In genomic region chr11:70861534-70861933, GRCh38 we compare ENCODE assay signal across 1 cellular context.
TF ChIP-seq lines count a peak whose summit lies in the region.

No MANE protein-coding gene starts in this region.

TF ChIP-seq in WTC11, 78 proteins besides CTCF, POLR2A, EP300 and RAD21 (continued from another document):
- no peak for TF ChIP-seq IRF1 (CRISPR knock-in tag; IDR thresholded peaks at IDR 0.05)
- no peak for TF ChIP-seq KAT7 (CRISPR knock-in tag; IDR thresholded peaks at IDR 0.05; ENCODE audit: borderline replicate concordance)
